11 cellular contexts compared by ENCODE assay signal in the genomic region with DNA sequence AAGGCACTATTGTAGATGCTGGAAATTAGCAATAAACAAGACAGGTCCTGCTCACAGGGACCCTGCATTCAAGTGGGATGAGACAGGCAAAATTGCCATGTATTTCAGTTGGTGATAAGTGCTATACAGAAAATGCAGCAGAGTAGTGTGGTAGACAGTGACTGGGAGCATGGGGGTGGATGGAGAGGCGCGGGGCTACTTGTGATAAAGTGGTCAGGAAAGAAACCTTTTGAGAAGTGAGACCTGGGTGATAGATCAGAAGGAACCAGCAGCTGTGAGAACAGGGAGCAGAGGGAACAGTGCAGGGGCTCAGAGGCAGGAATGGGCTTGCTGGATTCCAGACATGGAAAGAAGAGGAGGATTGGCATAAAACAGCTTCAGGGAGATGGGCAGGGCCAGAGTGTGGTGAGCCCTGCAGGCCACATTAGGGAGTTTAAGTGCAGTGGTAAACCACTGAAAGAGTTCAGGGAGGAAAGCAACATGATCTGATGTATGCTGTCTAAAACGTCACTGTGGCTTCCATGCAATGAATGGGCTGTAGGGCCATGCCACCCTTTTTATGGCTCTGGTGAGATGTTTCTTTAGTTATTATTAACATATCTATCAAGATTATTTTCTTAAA. TPM values are rescaled to one million over a fixed set of nuclear protein-coding genes. Genes with fewer than 3 reads are reported as not detected.
DNase-seq lines count a peak whose midpoint lies in the region; ATAC-seq and TF ChIP-seq lines count a peak whose summit lies in the region.
"Had no signal": no experiment of that assay in that cellular context is flagged by ENCODE, and none has a peak within 500 bp of the region (broad histone marks: within the 10 kb centered on the region; RNA-seq: fewer than 3 reads in every experiment).

No MANE protein-coding gene starts in this region.

- intact Hi-C loops in gastrocnemius medialis (cut with DNase I; ENCODE audit: low total_unique reads) (no loop called here), vagina (cut with DNase I) (no loop called here)

- H3K79me2 ChIP-seq in GM23338 (replicated peaks; ENCODE audit: insufficient read depth) = no peaks in the 10 kb centered on the region

- peak; percentile 42 for DNase-seq in GM13976 (ENCODE audit: low spot score)
- peak; percentile 29 for DNase-seq in GM23338 (ENCODE audit: low spot score)
- DNase-seq in NB4 (ENCODE audit: low read depth) = peak; percentile 38
- peak; percentile 21 to 63 for DNase-seq in foreskin keratinocyte
- DNase-seq in NCI-H1694 treated with DMSO at 0.1 percent for 48 hours (lab: John Stamatoyannopoulos, UW) = no peak
- DNase-seq in gastrocnemius medialis = no peak
- no peak for DNase-seq in vagina (ENCODE audit: extremely low spot score in 2 of 2)
- DNase-seq: NCI-H2171 treated with DMSO at 0.1 percent for 48 hours had no signal

- H3K9me2 ChIP-seq in GM23338 (ENCODE audit: insufficient read depth) = no peaks in the 10 kb centered on the region

- peaks cover 11% of the 10 kb centered on the region; the same call in 2 of the 3 replicates for H3K4me1 Mint-ChIP-seq in GM23338

- H3K27ac ChIP-seq in GM23338 (ENCODE audit: low read depth) (no peak overlapping the region), foreskin keratinocyte (no peak overlapping the region), gastrocnemius medialis (no peak overlapping the region), vagina (no peak overlapping the region)
- H3K27ac ChIP-seq: epithelial cell of prostate had no signal

- TF ChIP-seq POLR2A in NB4 (IDR thresholded peaks at IDR 0.05; ENCODE audit: extremely low read depth, insufficient read length) = no peak
- TF ChIP-seq POLR2A in gastrocnemius medialis (IDR thresholded peaks at IDR 0.05) = no peak
- TF ChIP-seq POLR2A in vagina (IDR thresholded peaks at IDR 0.05) = no peak

- ATAC-seq in GM23338 (peak; percentile 82), foreskin keratinocyte (peak; percentile 56), GM19397 (IDR thresholded peaks at IDR 0.05; ENCODE audit: unreplicated experiment) (no peak), gastrocnemius medialis (no peak)

- peaks cover 13% of the 10 kb centered on the region for H3K27me3 ChIP-seq in GM23338 (ENCODE audit: insufficient read depth)
- peaks cover 25% of the 10 kb centered on the region for H3K27me3 ChIP-seq in foreskin keratinocyte
- H3K27me3 ChIP-seq in gastrocnemius medialis = peaks cover 0 to 7% (median under 1%) of the 10 kb centered on the region in 3 donors
- H3K27me3 ChIP-seq in vagina = no peaks in the 10 kb centered on the region

- H3K4me1 ChIP-seq in GM23338 (ENCODE audit: insufficient read depth) (peaks cover 6% of the 10 kb centered on the region; the same call in 1 of the 2 replicates), foreskin keratinocyte (no peaks in the 10 kb centered on the region), gastrocnemius medialis (no peaks in the 10 kb centered on the region), vagina (no peaks in the 10 kb centered on the region)

- in situ Hi-C loops in GM13976 (cut with MboI; ENCODE audit: low sequenced_read_pairs, unreplicated experiment) (no loop called here), gastrocnemius medialis (cut with MboI; ENCODE audit: low sequenced_read_pairs in 4 of 4) (no loop called here)

- TF ChIP-seq CTCF in GM13976 (IDR thresholded peaks at IDR 0.05; ENCODE audit: borderline replicate concordance, control extremely low read depth, extremely low read depth, insufficient read depth, missing control alignments) (no peak), GM23338 (conservative IDR thresholded peaks at IDR 0.05; ENCODE audit: low read depth in 2 of 2) (no peak), NB4 (IDR thresholded peaks at IDR 0.05; ENCODE audit: low read depth, low read length) (no peak), foreskin keratinocyte (conservative IDR thresholded peaks at IDR 0.05) (no peak), gastrocnemius medialis (IDR thresholded peaks at IDR 0.05 in 4 of 5, conservative IDR thresholded peaks at IDR 0.05 in 1 of 5) (no peak), vagina (IDR thresholded peaks at IDR 0.05) (no peak)

- peak overlapping the region; percentile 34; the same call in 1 of the 2 replicates for H2AFZ ChIP-seq in GM23338

- H3K36me3 ChIP-seq in GM23338 (ENCODE audit: insufficient read depth) (no peaks in the 10 kb centered on the region), gastrocnemius medialis (no peaks in the 10 kb centered on the region), vagina (no peaks in the 10 kb centered on the region)

- H3K9me3 ChIP-seq in gastrocnemius medialis (no peaks in the 10 kb centered on the region), vagina (no peaks in the 10 kb centered on the region)

- peaks cover 10% of the 10 kb centered on the region for H3K27me3 Mint-ChIP-seq in GM23338 (ENCODE audit: insufficient read depth, low read depth, poor library complexity)

- H4K20me1 ChIP-seq in GM23338 (replicated peaks; ENCODE audit: insufficient read depth) = no peaks in the 10 kb centered on the region

- no peak overlapping the region for H3K4me3 Mint-ChIP-seq in GM23338

- no peak overlapping the region for H3K4me2 ChIP-seq in GM23338

- H3K9me3 Mint-ChIP-seq in GM23338 = no peaks in the 10 kb centered on the region

- no peak overlapping the region for H3K4me3 ChIP-seq in GM23338
- H3K4me3 ChIP-seq in NB4 (ENCODE audit: low read depth, low read length) = no peak overlapping the region
- H3K4me3 ChIP-seq in gastrocnemius medialis = no peak overlapping the region
- H3K4me3 ChIP-seq in vagina = no peak overlapping the region

- H3F3A ChIP-seq in GM23338 (replicated peaks; ENCODE audit: low read depth) = no peaks in the 10 kb centered on the region

- no peak overlapping the region for H3K27ac Mint-ChIP-seq in GM23338

- no peaks in the 10 kb centered on the region for H3K36me3 Mint-ChIP-seq in GM23338 (ENCODE audit: low read depth)

TF ChIP-seq in GM23338, 12 proteins besides CTCF, POLR2A, EP300 and RAD21:
- TF ChIP-seq ZNF331 (CRISPR knock-in tag; IDR thresholded peaks at IDR 0.05; ENCODE audit: low read depth) (no peak), STAT1 (IDR thresholded peaks at IDR 0.05; ENCODE audit: unreplicated experiment) (no peak), CREB1 (CRISPR knock-in tag; IDR thresholded peaks at IDR 0.05; ENCODE audit: low read depth) (no peak)

RNA-seq across cellular contexts. Expression of a gene that starts 7.3 kb away (rescaled TPM):
- not detected in 2 replicates for total RNA-seq in GM23338 (2014; rRNA removed; shearing (Covaris generic))
- polyA plus RNA-seq in GM23338 (2016; fragmentation: Nextera tagmentation; extraction: Ambion mirVana) = not detected in 2 replicates
- total RNA-seq in foreskin keratinocyte = not detected in 2 replicates
- polyA plus RNA-seq in foreskin keratinocyte = not detected in 2 replicates
- under 1 TPM in 3 of 4 donors, not detected in 1; 0.36 to 0.61 (median 0.38) TPM for total RNA-seq in gastrocnemius medialis
- 5.9 TPM for total RNA-seq in vagina
- polyA plus RNA-seq: neural cell had no signal

Comparison
In these comparisons a context has a peak if more than half of its experiments do, and no peak if none do; other contexts are left out.
1. DNase-seq: peak in GM13976 (single experiment), GM23338 (single experiment), NB4 (single experiment) and foreskin keratinocyte (2 of 2); none in NCI-H1694 treated with DMSO at 0.1 percent for 48 hours (single experiment), gastrocnemius medialis (0 of 2) and vagina (0 of 2).
2. ATAC-seq: peak in GM23338 (single experiment) and foreskin keratinocyte (single experiment); none in GM19397 (single experiment) and gastrocnemius medialis (0 of 2).